Comparison of ENCODE assay signal across 16 cellular contexts in the genomic region with DNA sequence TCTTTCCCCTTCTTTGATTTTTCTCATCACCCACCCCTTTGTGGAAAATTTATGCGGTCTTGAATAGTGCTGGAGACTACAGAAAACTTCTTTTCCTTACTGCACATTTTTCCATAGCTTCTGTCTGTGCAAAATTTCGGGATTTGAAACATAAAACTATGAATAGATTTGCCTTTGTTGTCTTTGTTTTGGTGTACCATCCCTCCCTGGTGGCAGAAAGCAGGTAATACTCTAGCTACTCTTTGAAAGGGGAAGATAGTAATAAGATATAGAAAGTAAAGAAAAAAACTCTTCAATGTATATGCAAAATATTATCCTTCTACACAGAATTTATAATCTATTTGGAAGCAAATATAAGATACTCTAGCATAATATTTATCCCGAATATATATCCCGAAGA.
DNase-seq lines count a peak whose midpoint lies in the region; ATAC-seq, FAIRE-seq and TF ChIP-seq lines count a peak whose summit lies in the region.
"Had no signal": no experiment of that assay in that cellular context is flagged by ENCODE, and none has a peak within 500 bp of the region (broad histone marks: within the 10 kb centered on the region; RNA-seq: fewer than 3 reads in every experiment).

No MANE protein-coding gene starts in this region.

- H3K27ac Mint-ChIP-seq in osteocyte (ENCODE audit: unreplicated experiment): no peak overlapping the region

- intact Hi-C loops in mucosa of descending colon (cut with DNase I, micrococcal nuclease): no loop called here

- no peaks in the 10 kb centered on the region for H3K27me3 Mint-ChIP-seq in osteocyte (ENCODE audit: unreplicated experiment)

- no peak overlapping the region for H3K4me3 Mint-ChIP-seq in osteocyte (ENCODE audit: unreplicated experiment)

- no peaks in the 10 kb centered on the region for H3K36me3 Mint-ChIP-seq in osteocyte (ENCODE audit: unreplicated experiment)

- ATAC-seq in HG03432 (IDR thresholded peaks at IDR 0.05; ENCODE audit: unreplicated experiment) (peak; percentile 42), mucosa of descending colon (no peak)

- no peaks in the 10 kb centered on the region for H3K4me1 ChIP-seq in mucosa of descending colon (ENCODE audit: low read depth)

- H3K9me3 Mint-ChIP-seq in osteocyte (ENCODE audit: unreplicated experiment): no peaks in the 10 kb centered on the region

- no peaks in the 10 kb centered on the region for H3K9me3 ChIP-seq in mucosa of descending colon
- H3K9me3 ChIP-seq: neutrophil had no signal

- H3K36me3 ChIP-seq in bronchial epithelial cell (ENCODE audit: control insufficient read depth, insufficient read depth, low read length) (no peaks in the 10 kb centered on the region), mucosa of descending colon (ENCODE audit: low read depth) (no peaks in the 10 kb centered on the region)
- H3K36me3 ChIP-seq: neutrophil had no signal

- H3K4me3 ChIP-seq in bronchial epithelial cell (ENCODE audit: low read depth, low read length) (no peak overlapping the region), mucosa of descending colon (no peak overlapping the region)

- TF ChIP-seq CTCF in bronchial epithelial cell (IDR thresholded peaks at IDR 0.05; ENCODE audit: insufficient read depth, low read length, severe bottlenecking) (peak; percentile 14), osteocyte (IDR thresholded peaks at IDR 0.05) (peak; percentile 17), mucosa of descending colon (IDR thresholded peaks at IDR 0.05) (no peak)

- no peaks in the 10 kb centered on the region for H3K27me3 ChIP-seq in bronchial epithelial cell (ENCODE audit: control insufficient read depth, insufficient read depth, low read length)
- H3K27me3 ChIP-seq: neutrophil had no signal

- DNase-seq in NCI-H1092 treated with DMSO at 0.1 percent for 48 hours (lab: John Stamatoyannopoulos, UW) (peak; percentile 3), NCI-H1092 (lab: John Stamatoyannopoulos, UW) (no peak), bronchial epithelial cell (ENCODE audit: low read depth) (peak; percentile 15), osteocyte (ENCODE audit: extremely low spot score, unreplicated experiment) (no peak), NCI-H128 (lab: John Stamatoyannopoulos, UW; ENCODE audit: unreplicated experiment) (no peak), mucosa of descending colon (no peak), NCI-H69 (lab: John Stamatoyannopoulos, UW) (no peak)
- DNase-seq: 8988T, cerebellar nuclear complex, erythroblast, H7, NCI-H524 treated with DMSO at 0.1 percent for 48 hours, SHP77 treated with DMSO at 0.1 percent for 48 hours had no signal

- no peaks in the 10 kb centered on the region for H3K4me1 Mint-ChIP-seq in osteocyte (ENCODE audit: unreplicated experiment)

- no peak for FAIRE-seq in bronchial epithelial cell (lab: Jason Lieb, UNC)
- FAIRE-seq: GM12891 had no signal

Comparison
In these comparisons a context has a peak if more than half of its experiments do, and no peak if none do; other contexts are left out.
1. DNase-seq: peak in NCI-H1092 treated with DMSO at 0.1 percent for 48 hours (single experiment) and bronchial epithelial cell (single experiment); none in NCI-H1092 (single experiment), osteocyte (single experiment), NCI-H128 (single experiment), mucosa of descending colon (0 of 3) and NCI-H69 (single experiment).